Comparison of ENCODE assay signal across 1 cellular context in genomic region chr6:144152334-144152900, GRCh38.
TF ChIP-seq lines count a peak whose summit lies in the region.

No MANE protein-coding gene starts in this region.

TF ChIP-seq in GM12878, 131 proteins besides CTCF, POLR2A, EP300 and RAD21:
- TF ChIP-seq JUND (IDR thresholded peaks at IDR 0.05; ENCODE audit: low read depth, low read length) (no peak), CREM (IDR thresholded peaks at IDR 0.05; ENCODE audit: low read depth) (no peak), NBN (IDR thresholded peaks at IDR 0.05) (no peak), SMARCA5 (IDR thresholded peaks at IDR 0.05) (no peak), E4F1 (IDR thresholded peaks at IDR 0.05; ENCODE audit: borderline replicate concordance, partially characterized antibody) (no peak), SKIL (IDR thresholded peaks at IDR 0.05; ENCODE audit: low read depth, poor library complexity, severe bottlenecking) (no peak), TCF12 (IDR thresholded peaks at IDR 0.05; ENCODE audit: low read depth, low read length) (no peak), HDGF (IDR thresholded peaks at IDR 0.05) (0 out of 2 replicates have a peak, but pooled peaks have one; percentile 52), GATAD2B (conservative IDR thresholded peaks at IDR 0.05; ENCODE audit: low read depth) (no peak), STAT3 (IDR thresholded peaks at IDR 0.05; ENCODE audit: low read depth, low read length) (no peak), EGR1 (IDR thresholded peaks at IDR 0.05; ENCODE audit: borderline replicate concordance in 1 of 2, low read depth in 2 of 2, low read length in 2 of 2) (no peak), RAD51 (IDR thresholded peaks at IDR 0.05) (no peak), BMI1 (IDR thresholded peaks at IDR 0.05; ENCODE audit: borderline replicate concordance) (no peak), NR2F1 (conservative IDR thresholded peaks at IDR 0.05) (peak; percentile 26; the same call in 1 of the 2 replicates)
